19 cellular contexts compared by ENCODE assay signal in genomic region chr18:12820526-12820925, GRCh38.
DNase-seq lines count a peak whose midpoint lies in the region; ATAC-seq and TF ChIP-seq lines count a peak whose summit lies in the region.
"Had no signal": no experiment of that assay in that cellular context is flagged by ENCODE, and none has a peak within 500 bp of the region (broad histone marks: within the 10 kb centered on the region; RNA-seq: fewer than 3 reads in every experiment).

No MANE protein-coding gene starts in this region.

- CTCF ChIA-PET in CD4-positive, alpha-beta memory T cell (lab: Charles Lee; ENCODE audit: partially characterized antibody), result no interaction called here
- CTCF ChIA-PET in WTC11 (lab: Charles Lee), result no interaction called here

- DNase-seq in CD4-positive, alpha-beta memory T cell, result no peak
- DNase-seq in WTC11 (ENCODE audit: low spot score) (no peak), head of caudate nucleus (peak in 26 of 42 donors; percentile 14 to 70 (median 34)), nephron progenitor cell (no peak), KG1 (lab: John Stamatoyannopoulos, UW) (no peak), DMS 273 (lab: John Stamatoyannopoulos, UW; ENCODE audit: unreplicated experiment) (no peak), neural progenitor cell (ENCODE audit: low spot score) (no peak)
- no peak for DNase-seq in stimulated activated naive CD4-positive, alpha-beta T cell (lab: John Stamatoyannopoulos, UW)
- DNase-seq: activated CD4-positive, alpha-beta T cell treated with anti-CD3 and anti-CD28 coated beads, Interleukin-2, amount 50 U/mL, for 1 hour; activated naive CD4-positive, alpha-beta T cell treated with Interleukin-2 at 50 U/mL for 16 hours; aorta; effector CD4-positive, alpha-beta T cell; esophagus squamous epithelium; HFFc6; left ventricle myocardium inferior; NCI-H526; sigmoid colon had no signal

- TF ChIP-seq CTCF in WTC11 (IDR thresholded peaks at IDR 0.05), result no peak
- no peak for TF ChIP-seq CTCF in nephron progenitor cell (IDR thresholded peaks at IDR 0.05)
- TF ChIP-seq CTCF in neural progenitor cell (IDR thresholded peaks at IDR 0.05), result no peak

- no peak overlapping the region for H3K9ac ChIP-seq in neural progenitor cell

- no peaks in the 10 kb centered on the region for H3K79me2 ChIP-seq in neural progenitor cell (ENCODE audit: low read depth)

- ATAC-seq in WTC11, result no peak; the same call in 1 of the 2 replicates
- ATAC-seq: Right ventricle myocardium inferior had no signal

- POLR2A ChIA-PET in CD4-positive, alpha-beta memory T cell (lab: Charles Lee; ENCODE audit: partially characterized antibody), result interaction anchor here (1.2 kb wide), 1 partner anchor 11 kb away, joined by 3 read pairs; no protein-coding TSS in a partner anchor
- POLR2A ChIA-PET in WTC11 (lab: Charles Lee), result interaction anchor here (0.6 kb wide), 1 partner anchor 82 kb away, joined by 4 read pairs; no protein-coding TSS in a partner anchor

- intact Hi-C loops in CD4-positive, alpha-beta memory T cell (cut with micrococcal nuclease), result no loop called here
- intact Hi-C loops in head of caudate nucleus (cut with DNase I), result loop anchor here (10.0 kb wide), 2 partner anchors 46 to 64 kb away; partner anchors contain the start of gene PTPN2

- no peak overlapping the region for H2AFZ ChIP-seq in neural progenitor cell (replicated peaks)

- H3F3A ChIP-seq in neural progenitor cell (ENCODE audit: low read depth), result no peaks in the 10 kb centered on the region

- no peak overlapping the region for H3K27ac ChIP-seq in CD4-positive, alpha-beta memory T cell (ENCODE audit: low read depth, low read length)
- no peak overlapping the region for H3K27ac ChIP-seq in neural progenitor cell
- H3K27ac ChIP-seq: left ventricle myocardium inferior, sigmoid colon had no signal

- no peaks in the 10 kb centered on the region for H3K9me3 ChIP-seq in CD4-positive, alpha-beta memory T cell (ENCODE audit: control insufficient read depth in 1 of 2, low read length in 2 of 2)
- H3K9me3 ChIP-seq in neural progenitor cell (ENCODE audit: low read depth), result no peaks in the 10 kb centered on the region
- H3K9me3 ChIP-seq: esophagus squamous epithelium, left ventricle myocardium inferior, sigmoid colon had no signal

- peaks cover 16% of the 10 kb centered on the region for H3K36me3 ChIP-seq in CD4-positive, alpha-beta memory T cell (ENCODE audit: insufficient read depth, low read length)
- no peaks in the 10 kb centered on the region for H3K36me3 ChIP-seq in neural progenitor cell

- peaks cover 4 to 11% (median 6%) of the 10 kb centered on the region in 4 donors for H3K4me1 Mint-ChIP-seq in CD4-positive, alpha-beta memory T cell
- H3K4me1 Mint-ChIP-seq in WTC11, result peaks cover 35% of the 10 kb centered on the region
- H3K4me1 Mint-ChIP-seq in nephron progenitor cell, result peaks cover 24% of the 10 kb centered on the region
- H3K4me1 Mint-ChIP-seq in neural progenitor cell, result peaks cover 10% of the 10 kb centered on the region

- no peak overlapping the region for H3K4me2 ChIP-seq in neural progenitor cell

- no peak overlapping the region for H3K4me3 ChIP-seq in CD4-positive, alpha-beta memory T cell (ENCODE audit: low read length in 2 of 2)
- H3K4me3 ChIP-seq in neural progenitor cell, result no peak overlapping the region
- H3K4me3 ChIP-seq: esophagus squamous epithelium, left ventricle myocardium inferior, sigmoid colon had no signal

- no peaks in the 10 kb centered on the region for H3K27me3 ChIP-seq in CD4-positive, alpha-beta memory T cell (ENCODE audit: insufficient read depth, low read length)
- H3K27me3 ChIP-seq in neural progenitor cell, result no peaks in the 10 kb centered on the region
- H3K27me3 ChIP-seq: esophagus squamous epithelium, sigmoid colon had no signal

- H4K20me1 ChIP-seq in neural progenitor cell (ENCODE audit: low read depth), result no peaks in the 10 kb centered on the region

- no peak overlapping the region for H3K4me3 Mint-ChIP-seq in CD4-positive, alpha-beta memory T cell
- H3K4me3 Mint-ChIP-seq in WTC11, result no peak overlapping the region
- H3K4me3 Mint-ChIP-seq in nephron progenitor cell, result no peak overlapping the region
- no peak overlapping the region for H3K4me3 Mint-ChIP-seq in neural progenitor cell
- H3K4me3 Mint-ChIP-seq: CD14-positive monocyte, HFFc6 had no signal

- peaks cover 56 to 69% of the 10 kb centered on the region in 2 donors for H3K36me3 Mint-ChIP-seq in CD4-positive, alpha-beta memory T cell
- H3K36me3 Mint-ChIP-seq in WTC11, result peaks cover 34% of the 10 kb centered on the region
- peaks cover 40% of the 10 kb centered on the region for H3K36me3 Mint-ChIP-seq in nephron progenitor cell (ENCODE audit: low read depth)
- H3K36me3 Mint-ChIP-seq in neural progenitor cell, result peaks cover 14% of the 10 kb centered on the region

- no peaks in the 10 kb centered on the region for H3K4me1 ChIP-seq in CD4-positive, alpha-beta memory T cell (ENCODE audit: insufficient read depth, low read length)
- H3K4me1 ChIP-seq in neural progenitor cell, result peaks cover 6% of the 10 kb centered on the region
- H3K4me1 ChIP-seq: left ventricle myocardium inferior had no signal

- H3K27me3 Mint-ChIP-seq in CD4-positive, alpha-beta memory T cell, result no peaks in the 10 kb centered on the region
- H3K27me3 Mint-ChIP-seq in WTC11 (ENCODE audit: low read depth), result no peaks in the 10 kb centered on the region
- H3K27me3 Mint-ChIP-seq in nephron progenitor cell (ENCODE audit: low read depth, poor library complexity), result no peaks in the 10 kb centered on the region
- H3K27me3 Mint-ChIP-seq in neural progenitor cell (ENCODE audit: insufficient read depth, low read depth), result no peaks in the 10 kb centered on the region

- H3K9me3 Mint-ChIP-seq in CD4-positive, alpha-beta memory T cell, result peaks cover 0 to 2% (median 0%) of the 10 kb centered on the region in 8 donors
- H3K9me3 Mint-ChIP-seq in WTC11 (no peaks in the 10 kb centered on the region), nephron progenitor cell (no peaks in the 10 kb centered on the region), neural progenitor cell (no peaks in the 10 kb centered on the region)
- H3K9me3 Mint-ChIP-seq: HFFc6 had no signal

- H3K27ac Mint-ChIP-seq in CD4-positive, alpha-beta memory T cell, result peak overlapping the region in 4 of 7 donors; percentile 32 to 96 (median 66)
- peak overlapping the region; percentile 83 for H3K27ac Mint-ChIP-seq in WTC11
- H3K27ac Mint-ChIP-seq in nephron progenitor cell, result peak overlapping the region; percentile 81
- no peak overlapping the region for H3K27ac Mint-ChIP-seq in neural progenitor cell
- H3K27ac Mint-ChIP-seq: HFFc6 had no signal

TF ChIP-seq in WTC11, 78 proteins besides CTCF, POLR2A, EP300 and RAD21:
- no peak for TF ChIP-seq MLX (CRISPR knock-in tag; IDR thresholded peaks at IDR 0.05)
- no peak for TF ChIP-seq ATF3 (CRISPR knock-in tag; conservative IDR thresholded peaks at IDR 0.05)
- no peak for TF ChIP-seq NFATC4 (CRISPR knock-in tag; IDR thresholded peaks at IDR 0.05)
- no peak for TF ChIP-seq ZMAT4 (CRISPR knock-in tag; IDR thresholded peaks at IDR 0.05)
- TF ChIP-seq ZNF138 (CRISPR knock-in tag; conservative IDR thresholded peaks at IDR 0.05), result no peak
- no peak for TF ChIP-seq JAZF1 (CRISPR knock-in tag; IDR thresholded peaks at IDR 0.05)
- no peak for TF ChIP-seq SMAD3 (CRISPR knock-in tag; IDR thresholded peaks at IDR 0.05; ENCODE audit: borderline replicate concordance)
- no peak for TF ChIP-seq ATF1 (CRISPR knock-in tag; IDR thresholded peaks at IDR 0.05)
- TF ChIP-seq E2F4 (CRISPR knock-in tag; IDR thresholded peaks at IDR 0.05; ENCODE audit: borderline replicate concordance, low read depth), result no peak
- no peak for TF ChIP-seq EMX1 (CRISPR knock-in tag; IDR thresholded peaks at IDR 0.05)
- no peak for TF ChIP-seq E2F1 (CRISPR knock-in tag; IDR thresholded peaks at IDR 0.05)

Comparison
In these comparisons a context has a peak if more than half of its experiments do, and no peak if none do; other contexts are left out.
1. DNase-seq: peak in head of caudate nucleus (26 of 42); none in CD4-positive, alpha-beta memory T cell (0 of 5), WTC11 (single experiment), nephron progenitor cell (single experiment), KG1 (single experiment), DMS 273 (single experiment), neural progenitor cell (single experiment) and stimulated activated naive CD4-positive, alpha-beta T cell (0 of 6).